22 cellular contexts compared by ENCODE assay signal in the genomic region with DNA sequence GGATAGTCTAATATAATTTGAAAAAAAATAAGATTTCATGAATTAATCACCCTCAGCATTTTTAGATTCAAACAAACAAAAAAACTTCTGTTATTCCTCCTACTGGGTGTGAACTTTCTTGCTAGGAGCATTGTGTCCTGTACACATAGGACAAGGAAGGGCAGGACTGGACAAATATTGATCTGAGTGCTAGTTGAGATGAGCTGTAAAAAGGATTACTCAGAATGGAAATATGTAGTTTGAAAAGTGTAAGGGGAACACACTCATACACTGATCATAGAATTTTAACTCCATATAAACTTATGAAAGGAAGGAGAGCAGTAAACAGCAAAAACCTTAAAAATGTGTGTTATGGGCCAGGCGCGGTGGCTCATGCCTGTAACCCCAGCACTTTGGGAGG.
DNase-seq lines count a peak whose midpoint lies in the region; ATAC-seq, FAIRE-seq and TF ChIP-seq lines count a peak whose summit lies in the region.
"Had no signal": no experiment of that assay in that cellular context is flagged by ENCODE, and none has a peak within 500 bp of the region (broad histone marks: within the 10 kb centered on the region; RNA-seq: fewer than 3 reads in every experiment).

No MANE protein-coding gene starts in this region.

- H3K36me3 ChIP-seq in left lung: no peaks in the 10 kb centered on the region
- H3K36me3 ChIP-seq: BE2C, esophagus muscularis mucosa, upper lobe of left lung had no signal

- peaks cover 7% of the 10 kb centered on the region for H3K36me3 Mint-ChIP-seq in osteocyte (ENCODE audit: unreplicated experiment)
- H3K36me3 Mint-ChIP-seq: activated naive CD4-positive, alpha-beta T cell treated with anti-CD3 and anti-CD28 coated beads, Interleukin-2, amount 10 ng/mL, durations not matched to agents 7 days and 5 days had no signal

- no peaks in the 10 kb centered on the region for H3K4me1 ChIP-seq in left lung
- H3K4me1 ChIP-seq: BE2C, esophagus muscularis mucosa, upper lobe of left lung had no signal

- no peak overlapping the region for H3K4me3 Mint-ChIP-seq in osteocyte (ENCODE audit: unreplicated experiment)
- H3K4me3 Mint-ChIP-seq: activated CD8-positive, alpha-beta T cell treated with anti-CD3 and anti-CD28 coated beads for 36 hours; activated naive CD4-positive, alpha-beta T cell treated with anti-CD3 and anti-CD28 coated beads, Interleukin-2, amount 10 ng/mL, durations not matched to agents 7 days and 5 days; activated T-cell treated with anti-CD3 and anti-CD28 coated beads, Interleukin-2, amount 50 U/mL, for 4 hours; central memory CD8-positive, alpha-beta T cell had no signal

- H3K27ac Mint-ChIP-seq in osteocyte (ENCODE audit: unreplicated experiment): peak overlapping the region; percentile 37
- H3K27ac Mint-ChIP-seq: activated CD8-positive, alpha-beta T cell treated with anti-CD3 and anti-CD28 coated beads for 36 hours; activated naive CD4-positive, alpha-beta T cell treated with anti-CD3 and anti-CD28 coated beads, Interleukin-2, amount 10 ng/mL, durations not matched to agents 7 days and 5 days had no signal

- peaks cover 0 to 6% of the 10 kb centered on the region in 2 donors for H3K9me3 ChIP-seq in left lung
- H3K9me3 ChIP-seq: BE2C had no signal

- DNase-seq in AG20443 (ENCODE audit: low spot score): peak; percentile 17
- DNase-seq in LHCN-M2 (ENCODE audit: low read depth): peak; percentile 59
- DNase-seq in osteocyte (ENCODE audit: extremely low spot score, unreplicated experiment): no peak
- no peak for DNase-seq in left lung
- DNase-seq in HUDEP-2 (lab: John Stamatoyannopoulos, UW; ENCODE audit: unreplicated experiment in 76 of 76): no peak
- no peak for DNase-seq in NCI-H2227 treated with DMSO at 0.1 percent for 48 hours (lab: John Stamatoyannopoulos, UW)
- DNase-seq in left ventricle myocardium superior: no peak
- DNase-seq: activated CD4-positive, CD25-positive, alpha-beta regulatory T cell; activated CD8-positive, alpha-beta T cell treated with anti-CD3 and anti-CD28 coated beads for 36 hours; activated naive CD4-positive, alpha-beta T cell treated with anti-CD3 and anti-CD28 coated beads, Interleukin-2, amount 10 ng/mL, durations not matched to agents 7 days and 5 days; activated T-cell treated with anti-CD3 and anti-CD28 coated beads, Interleukin-2, amount 50 U/mL, for 4 hours; BE2C; KBM-7; NCI-H1092; NCI-H1930; RPMI8226; stimulated activated CD4-positive, alpha-beta T cell treated with anti-CD3 and anti-CD28 coated beads, Interleukin-4, amount 100 ng/mL, for 4 hours; T-helper 9 cell; upper lobe of left lung had no signal

- H3K27me3 Mint-ChIP-seq in osteocyte (ENCODE audit: unreplicated experiment): no peaks in the 10 kb centered on the region

- intact Hi-C loops in left lung (cut with DNase I) (no loop called here), left ventricle myocardium superior (cut with micrococcal nuclease) (no loop called here)

- no peak overlapping the region for H3K4me3 ChIP-seq in left lung
- H3K4me3 ChIP-seq: esophagus muscularis mucosa, upper lobe of left lung had no signal

- peaks cover 21% of the 10 kb centered on the region for H3K4me1 Mint-ChIP-seq in osteocyte (ENCODE audit: unreplicated experiment)
- H3K4me1 Mint-ChIP-seq: activated naive CD4-positive, alpha-beta T cell treated with anti-CD3 and anti-CD28 coated beads, Interleukin-2, amount 10 ng/mL, durations not matched to agents 7 days and 5 days; central memory CD8-positive, alpha-beta T cell had no signal

- ATAC-seq in left lung: no peak
- ATAC-seq in left ventricle myocardium superior: no peak
- ATAC-seq: activated CD8-positive, alpha-beta T cell treated with anti-CD3 and anti-CD28 coated beads for 36 hours; activated T-cell treated with anti-CD3 and anti-CD28 coated beads, Interleukin-2, amount 50 U/mL, for 4 hours had no signal

- H3K27ac ChIP-seq in left lung: no peak overlapping the region
- H3K27ac ChIP-seq: esophagus muscularis mucosa, upper lobe of left lung had no signal

- peak; percentile 81 for FAIRE-seq in colon (lab: Jason Lieb, UNC)

- no peak for TF ChIP-seq CTCF in osteocyte (IDR thresholded peaks at IDR 0.05)
- no peak for TF ChIP-seq CTCF in left lung (IDR thresholded peaks at IDR 0.05)

- H3K27me3 ChIP-seq in left lung: no peaks in the 10 kb centered on the region
- H3K27me3 ChIP-seq: esophagus muscularis mucosa, upper lobe of left lung had no signal

- H3K9me3 Mint-ChIP-seq in osteocyte (ENCODE audit: unreplicated experiment): peaks cover 15% of the 10 kb centered on the region

Comparison
In these comparisons a context has a peak if more than half of its experiments do, and no peak if none do; other contexts are left out.
1. DNase-seq: peak in AG20443 (single experiment) and LHCN-M2 (single experiment); none in osteocyte (single experiment), left lung (0 of 2), HUDEP-2 (0 of 76), NCI-H2227 treated with DMSO at 0.1 percent for 48 hours (single experiment) and left ventricle myocardium superior (single experiment).